14 cellular contexts compared by ENCODE assay signal in genomic region chr22:28793976-28794584, GRCh38. TPM values are rescaled to one million over a fixed set of nuclear protein-coding genes. Genes with fewer than 3 reads are reported as not detected.
A peak's percentile ranks its signal among the peaks of the same experiment; 100 is the strongest.
DNase-seq lines count a peak whose midpoint lies in the region; ATAC-seq and TF ChIP-seq lines count a peak whose summit lies in the region.
"Had no signal": no experiment of that assay in that cellular context is flagged by ENCODE, and none has a peak within 500 bp of the region (broad histone marks: within the 10 kb centered on the region; RNA-seq: fewer than 3 reads in every experiment).

No MANE protein-coding gene starts in this region.

- peaks cover 17% of the 10 kb centered on the region for H4K20me1 ChIP-seq in MM.1S (ENCODE audit: insufficient read depth, low read length)
- H4K20me1 ChIP-seq in smooth muscle cell (ENCODE audit: low read depth) = peaks cover 74% of the 10 kb centered on the region

- no peak for DNase-seq in activated naive CD4-positive, alpha-beta T cell (lab: John Stamatoyannopoulos, UW)
- DNase-seq in MM.1S = peak; percentile 48
- no peak for DNase-seq in effector memory CD4-positive, alpha-beta T cell
- no peak for DNase-seq in smooth muscle cell (lab: John Stamatoyannopoulos, UW; ENCODE audit: unreplicated experiment)
- DNase-seq in amygdala (lab: John Stamatoyannopoulos, UW) = no peak
- DNase-seq in activated CD8-positive, alpha-beta memory T cell treated with anti-CD3 and anti-CD28 coated beads, Interleukin-2, amount 10 ng/mL, durations not matched to agents 7 days and 5 days = no peak
- DNase-seq: cerebellar nuclear complex, NCI-H187 treated with DMSO at 0.1 percent for 48 hours, NCI-H510A treated with DMSO at 0.1 percent for 48 hours had no signal

- H3F3A ChIP-seq in MM.1S (ENCODE audit: insufficient read depth, low read length) = peaks cover 89% of the 10 kb centered on the region
- H3F3A ChIP-seq in smooth muscle cell (ENCODE audit: low read depth) = peaks cover 62% of the 10 kb centered on the region

- H2AFZ ChIP-seq in MM.1S (ENCODE audit: low read length) = no peak overlapping the region
- no peak overlapping the region for H2AFZ ChIP-seq in smooth muscle cell (ENCODE audit: low read depth)

- peak overlapping the region; percentile 100; the same call in 1 of the 2 replicates for H3K9ac ChIP-seq in MM.1S (ENCODE audit: low read length)
- no peak overlapping the region for H3K9ac ChIP-seq in smooth muscle cell (ENCODE audit: low read depth)

- ATAC-seq in HG03159 (IDR thresholded peaks at IDR 0.05; ENCODE audit: unreplicated experiment) = no peak
- ATAC-seq in activated CD8-positive, alpha-beta memory T cell treated with anti-CD3 and anti-CD28 coated beads, Interleukin-2, amount 10 ng/mL, durations not matched to agents 7 days and 5 days = no peak
- ATAC-seq: Panc1, SK-N-SH treated with all-trans-retinoic acid at 6 μM for 48 hours had no signal

- H3K36me3 ChIP-seq in MM.1S (replicated peaks; ENCODE audit: insufficient read depth, low read length) = peaks cover 23% of the 10 kb centered on the region
- H3K36me3 ChIP-seq in effector memory CD4-positive, alpha-beta T cell (ENCODE audit: control insufficient read depth, insufficient read depth, low read length) = peaks cover 37% of the 10 kb centered on the region
- H3K36me3 ChIP-seq in smooth muscle cell (ENCODE audit: low read depth) = peaks cover 26% of the 10 kb centered on the region

- CTCF ChIA-PET in activated CD8-positive, alpha-beta memory T cell treated with anti-CD3 and anti-CD28 coated beads, Interleukin-2, amount 10 ng/mL, durations not matched to agents 7 days and 5 days (lab: Charles Lee) = interaction anchor here (0.9 to 10.7 kb wide), 3 partner anchors 10 to 35 kb away, joined by 3 to 84 read pairs (median 3); no protein-coding TSS in a partner anchor

- no peaks in the 10 kb centered on the region for H3K27me3 Mint-ChIP-seq in activated naive CD4-positive, alpha-beta T cell treated with anti-CD3 and anti-CD28 coated beads, Interleukin-2, amount 50 U/mL, for 24 hours
- no peaks in the 10 kb centered on the region for H3K27me3 Mint-ChIP-seq in activated CD8-positive, alpha-beta memory T cell treated with anti-CD3 and anti-CD28 coated beads, Interleukin-2, amount 10 ng/mL, durations not matched to agents 7 days and 5 days

- H3K4me3 Mint-ChIP-seq in activated naive CD4-positive, alpha-beta T cell treated with anti-CD3 and anti-CD28 coated beads, Interleukin-2, amount 50 U/mL, for 24 hours = peak overlapping the region; percentile 47
- H3K4me3 Mint-ChIP-seq in activated CD8-positive, alpha-beta memory T cell treated with anti-CD3 and anti-CD28 coated beads, Interleukin-2, amount 10 ng/mL, durations not matched to agents 7 days and 5 days = no peak overlapping the region

- no peaks in the 10 kb centered on the region for H3K9me3 Mint-ChIP-seq in activated naive CD4-positive, alpha-beta T cell treated with anti-CD3 and anti-CD28 coated beads, Interleukin-2, amount 50 U/mL, for 24 hours
- no peaks in the 10 kb centered on the region for H3K9me3 Mint-ChIP-seq in activated CD8-positive, alpha-beta memory T cell treated with anti-CD3 and anti-CD28 coated beads, Interleukin-2, amount 10 ng/mL, durations not matched to agents 7 days and 5 days (ENCODE audit: low read depth)

- H3K4me1 Mint-ChIP-seq in activated naive CD4-positive, alpha-beta T cell treated with anti-CD3 and anti-CD28 coated beads, Interleukin-2, amount 50 U/mL, for 24 hours = peaks cover 79% of the 10 kb centered on the region
- H3K4me1 Mint-ChIP-seq in activated CD8-positive, alpha-beta memory T cell treated with anti-CD3 and anti-CD28 coated beads, Interleukin-2, amount 10 ng/mL, durations not matched to agents 7 days and 5 days = peaks cover 71% of the 10 kb centered on the region

- H3K4me1 ChIP-seq in MM.1S (ENCODE audit: low read length) (peaks cover 69% of the 10 kb centered on the region), smooth muscle cell (ENCODE audit: low read depth) (peaks cover 12% of the 10 kb centered on the region)
- peaks cover 44% of the 10 kb centered on the region for H3K4me1 ChIP-seq in effector memory CD4-positive, alpha-beta T cell (ENCODE audit: control insufficient read depth, insufficient read depth, low read length, poor library complexity, severe bottlenecking)

- H3K4me3 ChIP-seq in MM.1S (ENCODE audit: low read length) (no peak overlapping the region), smooth muscle cell (no peak overlapping the region)
- H3K4me3 ChIP-seq in effector memory CD4-positive, alpha-beta T cell (ENCODE audit: insufficient read depth, low read depth, low read length, poor library complexity, severe bottlenecking) = no peak overlapping the region
- H3K4me3 ChIP-seq: right atrium auricular region had no signal

- no peaks in the 10 kb centered on the region for H3K9me2 ChIP-seq in MM.1S (replicated peaks; ENCODE audit: insufficient read depth, low read length)

- H3K36me3 Mint-ChIP-seq in activated naive CD4-positive, alpha-beta T cell treated with anti-CD3 and anti-CD28 coated beads, Interleukin-2, amount 50 U/mL, for 24 hours = peaks cover 21% of the 10 kb centered on the region
- H3K36me3 Mint-ChIP-seq in activated CD8-positive, alpha-beta memory T cell treated with anti-CD3 and anti-CD28 coated beads, Interleukin-2, amount 10 ng/mL, durations not matched to agents 7 days and 5 days = peaks cover 59% of the 10 kb centered on the region

- peak overlapping the region; percentile 96 for H3K27ac ChIP-seq in MM.1S (ENCODE audit: low read length)
- H3K27ac ChIP-seq in effector memory CD4-positive, alpha-beta T cell (ENCODE audit: insufficient read depth, low read length, poor library complexity, severe bottlenecking) = peak overlapping the region; percentile 4
- H3K27ac ChIP-seq in smooth muscle cell (ENCODE audit: low read depth) = peak overlapping the region; percentile 7
- H3K27ac ChIP-seq: right atrium auricular region had no signal

- no peaks in the 10 kb centered on the region for H3K27me3 ChIP-seq in MM.1S (replicated peaks; ENCODE audit: insufficient read depth, low read length)
- H3K27me3 ChIP-seq in effector memory CD4-positive, alpha-beta T cell (replicated peaks; ENCODE audit: control insufficient read depth, insufficient read depth, low read length, poor library complexity, severe bottlenecking) = no peaks in the 10 kb centered on the region
- H3K27me3 ChIP-seq in smooth muscle cell (ENCODE audit: low read depth) = no peaks in the 10 kb centered on the region
- H3K27me3 ChIP-seq: right atrium auricular region had no signal

- H3K27ac Mint-ChIP-seq in activated naive CD4-positive, alpha-beta T cell treated with anti-CD3 and anti-CD28 coated beads, Interleukin-2, amount 50 U/mL, for 24 hours = peak overlapping the region; percentile 62
- H3K27ac Mint-ChIP-seq in activated CD8-positive, alpha-beta memory T cell treated with anti-CD3 and anti-CD28 coated beads, Interleukin-2, amount 10 ng/mL, durations not matched to agents 7 days and 5 days = no peak overlapping the region

- no peak for TF ChIP-seq CTCF in MM.1S (IDR thresholded peaks at IDR 0.05; ENCODE audit: low read length)
- no peak for TF ChIP-seq CTCF in smooth muscle cell (IDR thresholded peaks at IDR 0.05; ENCODE audit: borderline replicate concordance, insufficient read depth, poor library complexity, severe bottlenecking)

- H3K4me2 ChIP-seq in MM.1S (ENCODE audit: low read depth, low read length) (peak overlapping the region; percentile 80; the same call in 1 of the 2 replicates), smooth muscle cell (no peak overlapping the region)

- H3K79me2 ChIP-seq in MM.1S (ENCODE audit: low read length) (peaks cover 54% of the 10 kb centered on the region), smooth muscle cell (ENCODE audit: low read depth) (peaks cover 40% of the 10 kb centered on the region)

- 76% methylated on average over 4 of the region's 4 CpGs for WGBS in smooth muscle cell (ENCODE audit: low lambda C conversion rate)

- H3K9me3 ChIP-seq in MM.1S (replicated peaks; ENCODE audit: insufficient read depth, low read length) = no peaks in the 10 kb centered on the region
- no peaks in the 10 kb centered on the region for H3K9me3 ChIP-seq in effector memory CD4-positive, alpha-beta T cell (ENCODE audit: control insufficient read depth, low read length)
- no peaks in the 10 kb centered on the region for H3K9me3 ChIP-seq in smooth muscle cell (replicated peaks; ENCODE audit: low read depth)
- H3K9me3 ChIP-seq: right atrium auricular region had no signal

RNA-seq across cellular contexts. Expression of gene XBP1, which starts 6.3 kb away (rescaled TPM):
- 375 and 406 TPM in 2 replicates for total RNA-seq in smooth muscle cell
- polyA plus RNA-seq in smooth muscle cell = 317 and 381 TPM in 2 replicates
- total RNA-seq in activated CD8-positive, alpha-beta memory T cell treated with anti-CD3 and anti-CD28 coated beads, Interleukin-2, amount 10 ng/mL, durations not matched to agents 7 days and 5 days = 100 to 1,000 TPM; 139 to 141 TPM

RNA-seq across cellular contexts. Expression of gene CCDC117, which starts 21.6 kb away (rescaled TPM):
- total RNA-seq in smooth muscle cell = 30.8 and 32.0 TPM in 2 replicates
- 17.3 and 18.1 TPM in 2 replicates for polyA plus RNA-seq in smooth muscle cell
- total RNA-seq in activated CD8-positive, alpha-beta memory T cell treated with anti-CD3 and anti-CD28 coated beads, Interleukin-2, amount 10 ng/mL, durations not matched to agents 7 days and 5 days = 10 to 100 TPM; 35.5 to 42.4 TPM

RNA-seq across cellular contexts. Expression of gene HSCB, which starts 52.2 kb away (rescaled TPM):
- total RNA-seq in smooth muscle cell = 9.3 and 15.9 TPM in 2 replicates
- 22.5 and 23.4 TPM in 2 replicates for polyA plus RNA-seq in smooth muscle cell
- 10 to 100 TPM; 17.6 to 19.2 TPM for total RNA-seq in activated CD8-positive, alpha-beta memory T cell treated with anti-CD3 and anti-CD28 coated beads, Interleukin-2, amount 10 ng/mL, durations not matched to agents 7 days and 5 days

RNA-seq across cellular contexts. Expression of gene CHEK2, which starts 52.5 kb away (rescaled TPM):
- 11.5 and 18.7 TPM in 2 replicates for total RNA-seq in smooth muscle cell
- 12.7 and 15.9 TPM in 2 replicates for polyA plus RNA-seq in smooth muscle cell
- total RNA-seq in activated CD8-positive, alpha-beta memory T cell treated with anti-CD3 and anti-CD28 coated beads, Interleukin-2, amount 10 ng/mL, durations not matched to agents 7 days and 5 days = 10 to 100 TPM; 31.6 to 49.0 TPM

Comparison
In these comparisons a context has a peak if more than half of its experiments do, and no peak if none do; other contexts are left out.
1. H3K27ac ChIP-seq: peak in every context shown above with its lines; median percentile 96 in MM.1S; 7 in smooth muscle cell; 4 in effector memory CD4-positive, alpha-beta T cell.